In the genomic region with DNA sequence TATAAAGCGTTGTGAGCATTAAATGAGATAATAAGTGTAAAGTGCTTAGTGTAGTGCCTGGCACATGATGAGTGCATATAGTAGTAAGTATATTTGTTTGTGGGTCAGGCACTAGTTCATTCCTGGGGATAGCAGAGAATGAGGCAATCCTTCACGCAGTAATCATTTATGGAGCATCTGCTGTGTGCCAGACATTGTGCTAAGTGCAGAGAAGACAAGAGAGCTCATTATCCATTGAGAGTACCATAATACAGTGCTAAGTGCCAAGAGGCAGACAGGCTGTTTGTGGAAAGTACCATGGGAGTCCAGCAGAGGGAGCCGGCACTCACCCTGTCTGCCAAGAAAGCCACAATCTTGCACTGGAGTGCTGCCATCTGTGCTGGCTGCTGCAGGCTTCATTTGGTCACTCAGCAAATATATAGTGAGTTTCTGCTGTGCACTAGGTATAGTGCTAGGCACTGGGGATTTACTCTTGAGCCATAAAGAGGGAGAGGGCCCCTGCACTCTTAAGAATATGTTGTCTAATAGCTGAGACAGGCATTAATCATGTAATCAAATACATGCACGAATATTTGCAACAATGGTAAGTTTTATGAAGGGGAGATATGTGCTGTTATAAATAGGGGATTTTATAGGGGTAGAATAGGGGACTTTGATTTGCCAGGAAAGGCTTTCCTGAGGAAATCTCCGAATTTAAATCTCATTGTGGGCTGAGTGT, we compare ENCODE assay signal across 8 cellular contexts. TPM values are rescaled to one million over a fixed set of nuclear protein-coding genes. Genes with fewer than 3 reads are reported as not detected.
A peak's percentile ranks its signal among the peaks of the same experiment; 100 is the strongest.
DNase-seq lines count a peak whose midpoint lies in the region; ATAC-seq, FAIRE-seq and TF ChIP-seq lines count a peak whose summit lies in the region.

No MANE protein-coding gene starts in this region.

- DNase-seq in ELR (ENCODE audit: low read depth) (peak; percentile 86), HTR-8/SVneo (ENCODE audit: insufficient read length, low spot score) (peak; percentile 95), NT2/D1 (ENCODE audit: low read depth, low spot score) (peak; percentile 65), endodermal cell (peak; percentile 93), mucosa of descending colon (peak; percentile 75 to 94 (median 88))
- DNase-seq in activated CD8-positive, alpha-beta memory T cell treated with anti-CD3 and anti-CD28 coated beads, Interleukin-2, amount 10 ng/mL, durations not matched to agents 7 days and 5 days, result peak; percentile 80
- peak; percentile 33 to 38 for DNase-seq in stimulated activated CD8-positive, alpha-beta memory T cell treated with anti-CD3 and anti-CD28 coated beads, Interleukin-4, amount 100 ng/mL, for 4 hours (ENCODE audit: low read depth in 2 of 2, low spot score in 1 of 2)

- no peak overlapping the region for H3K27ac ChIP-seq in endodermal cell (ENCODE audit: low read depth, low read length)

- no peak overlapping the region for H3K4me3 ChIP-seq in NT2/D1 (ENCODE audit: insufficient read length, low read depth)
- no peak overlapping the region for H3K4me3 ChIP-seq in endodermal cell (ENCODE audit: low read length)
- no peak overlapping the region for H3K4me3 ChIP-seq in mucosa of descending colon

- no peaks in the 10 kb centered on the region for H3K27me3 Mint-ChIP-seq in activated CD8-positive, alpha-beta memory T cell treated with anti-CD3 and anti-CD28 coated beads, Interleukin-2, amount 10 ng/mL, durations not matched to agents 7 days and 5 days
- H3K27me3 Mint-ChIP-seq in endodermal cell (ENCODE audit: insufficient read depth), result no peaks in the 10 kb centered on the region

- CTCF ChIA-PET in activated CD8-positive, alpha-beta memory T cell treated with anti-CD3 and anti-CD28 coated beads, Interleukin-2, amount 10 ng/mL, durations not matched to agents 7 days and 5 days (lab: Charles Lee), result interaction anchor here (0.6 to 7.7 kb wide), 14 partner anchors 8 to 511 kb away, joined by 3 to 65 read pairs (median 4); a partner anchor contains a TSS

- TF ChIP-seq CTCF in endodermal cell (conservative IDR thresholded peaks at IDR 0.05) (peak; percentile 87), mucosa of descending colon (IDR thresholded peaks at IDR 0.05) (peak; percentile 90)

- peaks cover 66% of the 10 kb centered on the region for H3K36me3 ChIP-seq in NT2/D1 (ENCODE audit: insufficient read depth, insufficient read length, low read length)
- peaks cover 67% of the 10 kb centered on the region for H3K36me3 ChIP-seq in endodermal cell (ENCODE audit: control insufficient read depth, insufficient read depth, low read length)
- H3K36me3 ChIP-seq in mucosa of descending colon (ENCODE audit: low read depth), result no peaks in the 10 kb centered on the region

- ATAC-seq in activated CD8-positive, alpha-beta memory T cell treated with anti-CD3 and anti-CD28 coated beads, Interleukin-2, amount 10 ng/mL, durations not matched to agents 7 days and 5 days, result peak; percentile 79
- ATAC-seq in mucosa of descending colon, result peak; percentile 98
- ATAC-seq in HG02973 (IDR thresholded peaks at IDR 0.05; ENCODE audit: unreplicated experiment), result no peak

- no peak overlapping the region for H3K4me3 Mint-ChIP-seq in activated CD8-positive, alpha-beta memory T cell treated with anti-CD3 and anti-CD28 coated beads, Interleukin-2, amount 10 ng/mL, durations not matched to agents 7 days and 5 days
- no peak overlapping the region for H3K4me3 Mint-ChIP-seq in endodermal cell

- H3K9ac ChIP-seq in NT2/D1 (ENCODE audit: insufficient read length, low read depth), result no peak overlapping the region
- no peak overlapping the region for H3K9ac ChIP-seq in endodermal cell (ENCODE audit: extremely low read depth, low read length, poor library complexity, severe bottlenecking)

- H3K4me1 Mint-ChIP-seq in activated CD8-positive, alpha-beta memory T cell treated with anti-CD3 and anti-CD28 coated beads, Interleukin-2, amount 10 ng/mL, durations not matched to agents 7 days and 5 days, result peaks cover 64% of the 10 kb centered on the region
- H3K4me1 Mint-ChIP-seq in endodermal cell, result peaks cover 5% of the 10 kb centered on the region

- H3K27ac Mint-ChIP-seq in activated CD8-positive, alpha-beta memory T cell treated with anti-CD3 and anti-CD28 coated beads, Interleukin-2, amount 10 ng/mL, durations not matched to agents 7 days and 5 days, result peak overlapping the region; percentile 8
- H3K27ac Mint-ChIP-seq in endodermal cell, result no peak overlapping the region

- H3K9me3 ChIP-seq in NT2/D1 (ENCODE audit: insufficient read depth, low read length) (no peaks in the 10 kb centered on the region), endodermal cell (ENCODE audit: control insufficient read depth, low read length) (no peaks in the 10 kb centered on the region), mucosa of descending colon (no peaks in the 10 kb centered on the region)

- intact Hi-C loops in mucosa of descending colon (cut with DNase I, micrococcal nuclease), result loop anchor here (10.0 kb wide), 1 partner anchor 343 kb away; no protein-coding TSS in a partner anchor

- WGBS in endodermal cell (ENCODE audit: insufficient coverage in 1 of 2, insufficient read length in 1 of 2), 2 experiments, result 50 to 59% methylated on average over 4 to 5 of the region's 5 CpGs

- H3K9me3 Mint-ChIP-seq in activated CD8-positive, alpha-beta memory T cell treated with anti-CD3 and anti-CD28 coated beads, Interleukin-2, amount 10 ng/mL, durations not matched to agents 7 days and 5 days (ENCODE audit: low read depth), result no peaks in the 10 kb centered on the region
- no peaks in the 10 kb centered on the region for H3K9me3 Mint-ChIP-seq in endodermal cell

- H3K27me3 ChIP-seq in NT2/D1 (ENCODE audit: insufficient read depth, insufficient read length) (no peaks in the 10 kb centered on the region), endodermal cell (ENCODE audit: control insufficient read depth, insufficient read depth, low read length, poor library complexity, severe bottlenecking) (no peaks in the 10 kb centered on the region)

- peak; percentile 96 for FAIRE-seq in HTR-8/SVneo (lab: Jason Lieb, UNC)

- H3K4me1 ChIP-seq in NT2/D1 (ENCODE audit: insufficient read depth, insufficient read length) (peaks cover 6% of the 10 kb centered on the region), endodermal cell (ENCODE audit: control insufficient read depth, insufficient read depth, low read length) (no peaks in the 10 kb centered on the region), mucosa of descending colon (ENCODE audit: low read depth) (peaks cover 7% of the 10 kb centered on the region)

- H3K36me3 Mint-ChIP-seq in activated CD8-positive, alpha-beta memory T cell treated with anti-CD3 and anti-CD28 coated beads, Interleukin-2, amount 10 ng/mL, durations not matched to agents 7 days and 5 days, result peaks cover 35% of the 10 kb centered on the region
- peaks cover 68% of the 10 kb centered on the region for H3K36me3 Mint-ChIP-seq in endodermal cell (ENCODE audit: low read depth)

RNA-seq across cellular contexts. Expression of a gene that starts 12.9 kb away (rescaled TPM):
- total RNA-seq in activated CD8-positive, alpha-beta memory T cell treated with anti-CD3 and anti-CD28 coated beads, Interleukin-2, amount 10 ng/mL, durations not matched to agents 7 days and 5 days, result 1 to 10 TPM; 2.3 to 3.1 TPM
- total RNA-seq in endodermal cell (1 to 10 TPM; 1.8 to 2.8 TPM), mucosa of descending colon (1 to 10 TPM; 1.4 to 3.1 (median 2.6) TPM)
- 4.3 TPM for polyA plus RNA-seq in endodermal cell (2013, experiment 1 of 2)
- polyA plus RNA-seq in endodermal cell (2013, experiment 2 of 2), result 5.7 TPM

RNA-seq across cellular contexts. Expression of a gene that starts 13.2 kb away (rescaled TPM):
- 100 to 1,000 TPM; 148 to 178 TPM for total RNA-seq in activated CD8-positive, alpha-beta memory T cell treated with anti-CD3 and anti-CD28 coated beads, Interleukin-2, amount 10 ng/mL, durations not matched to agents 7 days and 5 days
- 100 to 1,000 TPM; 230 to 242 TPM for total RNA-seq in endodermal cell
- polyA plus RNA-seq in endodermal cell (2013, experiment 1 of 2), result 247 TPM
- polyA plus RNA-seq in endodermal cell (2013, experiment 2 of 2), result 231 TPM
- total RNA-seq in mucosa of descending colon, result 100 to 1,000 TPM; 106 to 193 (median 127) TPM

Comparison
In these comparisons a context has a peak if more than half of its experiments do, and no peak if none do; other contexts are left out.
1. DNase-seq: peak in every context shown above with its lines; median percentile 95 in HTR-8/SVneo; 93 in endodermal cell; 88 in mucosa of descending colon; 86 in ELR; 80 in activated CD8-positive, alpha-beta memory T cell treated with anti-CD3 and anti-CD28 coated beads, Interleukin-2, amount 10 ng/mL, durations not matched to agents 7 days and 5 days; 65 in NT2/D1; 36 in stimulated activated CD8-positive, alpha-beta memory T cell treated with anti-CD3 and anti-CD28 coated beads, Interleukin-4, amount 100 ng/mL, for 4 hours.